In the genomic region with DNA sequence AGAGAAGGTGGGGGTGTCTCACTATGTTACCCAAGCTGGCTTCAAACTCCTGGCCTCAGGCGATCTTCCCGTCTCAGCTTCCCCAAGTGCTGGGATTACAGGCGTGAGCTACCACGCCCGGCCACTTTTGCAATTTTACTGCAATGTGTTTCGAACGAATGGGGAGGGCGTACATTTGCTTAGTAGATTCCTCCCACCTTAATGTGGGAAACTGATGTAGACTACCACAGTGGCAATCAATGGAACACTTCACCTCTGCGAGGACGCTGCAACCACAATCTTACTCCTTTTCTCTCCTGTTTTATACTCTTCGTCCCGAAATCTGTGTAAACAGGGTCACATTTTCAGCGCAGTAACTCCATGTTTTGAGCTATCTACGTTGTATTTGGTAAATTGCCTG, we compare ENCODE assay signal across 8 cellular contexts. TPM values are rescaled to one million over a fixed set of nuclear protein-coding genes. Genes with fewer than 3 reads are reported as not detected.
DNase-seq lines count a peak whose midpoint lies in the region; ATAC-seq and TF ChIP-seq lines count a peak whose summit lies in the region.
"Not testable (repeated sequence)": the region's sequence is repeated elsewhere in the genome, so short reads cannot be mapped to it uniquely, and the experiment has no call there.

No MANE protein-coding gene starts in this region.

- TF ChIP-seq CTCF in LNCaP clone FGC (IDR thresholded peaks at IDR 0.05; ENCODE audit: control insufficient read depth, extremely low read depth, insufficient read depth); esophagus muscularis mucosa (IDR thresholded peaks at IDR 0.05); right lobe of liver (IDR thresholded peaks at IDR 0.05); prostate gland (IDR thresholded peaks at IDR 0.05); upper lobe of right lung (IDR thresholded peaks at IDR 0.05): not testable (repeated sequence)

- H3K4me1 ChIP-seq in esophagus muscularis mucosa, result peaks cover 3 to 27% (median 22%) of the 10 kb centered on the region in 4 donors
- peaks cover 0 to 13% (median 2%) of the 10 kb centered on the region in 4 donors for H3K4me1 ChIP-seq in right lobe of liver
- not testable (repeated sequence) for H3K4me1 ChIP-seq in prostate gland (replicated peaks)
- peaks cover 17% of the 10 kb centered on the region for H3K4me1 ChIP-seq in upper lobe of right lung

- not testable (repeated sequence) for H3K4me1 Mint-ChIP-seq in T-helper 2 cell treated with Interferon-gamma antibody and Interleukin-4, amounts not matched to agents 5 μg/mL and 100 μg/mL, for 36 hours (ENCODE audit: low read depth); activated naive CD8-positive, alpha-beta T cell treated with anti-CD3 and anti-CD28 coated beads, Interleukin-2, amount 10 ng/mL, durations not matched to agents 7 days and 5 days

- H3K36me3 ChIP-seq in esophagus muscularis mucosa, right lobe of liver, prostate gland, upper lobe of right lung: not testable (repeated sequence)

- H3K27me3 ChIP-seq in esophagus muscularis mucosa; right lobe of liver; prostate gland (replicated peaks; ENCODE audit: insufficient read depth); upper lobe of right lung: not testable (repeated sequence)

- POLR2A ChIA-PET in activated naive CD8-positive, alpha-beta T cell treated with anti-CD3 and anti-CD28 coated beads, Interleukin-2, amount 10 ng/mL, durations not matched to agents 7 days and 5 days (lab: Charles Lee), result not testable (repeated sequence)

- TF ChIP-seq EP300 in esophagus muscularis mucosa (IDR thresholded peaks at IDR 0.05), result not testable (repeated sequence)

- peak overlapping the region; percentile 36 for H3K27ac Mint-ChIP-seq in T-helper 2 cell treated with Interferon-gamma antibody and Interleukin-4, amounts not matched to agents 5 μg/mL and 100 μg/mL, for 36 hours
- not testable (repeated sequence) for H3K27ac Mint-ChIP-seq in activated naive CD8-positive, alpha-beta T cell treated with anti-CD3 and anti-CD28 coated beads, Interleukin-2, amount 10 ng/mL, durations not matched to agents 7 days and 5 days

- H3K9me3 ChIP-seq in esophagus muscularis mucosa, right lobe of liver, prostate gland, upper lobe of right lung: not testable (repeated sequence)

- H3K4me3 ChIP-seq in LNCaP clone FGC (ENCODE audit: low read depth, low read length), result peak overlapping the region; percentile 78
- peak overlapping the region; percentile 72 to 93 (median 76) for H3K4me3 ChIP-seq in esophagus muscularis mucosa
- peak overlapping the region; percentile 62 to 71 (median 70) for H3K4me3 ChIP-seq in right lobe of liver
- H3K4me3 ChIP-seq in prostate gland, result peak overlapping the region; percentile 59 to 80
- peak overlapping the region; percentile 68 for H3K4me3 ChIP-seq in upper lobe of right lung

- H3K9me3 Mint-ChIP-seq in T-helper 2 cell treated with Interferon-gamma antibody and Interleukin-4, amounts not matched to agents 5 μg/mL and 100 μg/mL, for 36 hours; activated naive CD8-positive, alpha-beta T cell treated with anti-CD3 and anti-CD28 coated beads, Interleukin-2, amount 10 ng/mL, durations not matched to agents 7 days and 5 days: not testable (repeated sequence)

- not testable (repeated sequence) for H3K36me3 Mint-ChIP-seq in T-helper 2 cell treated with Interferon-gamma antibody and Interleukin-4, amounts not matched to agents 5 μg/mL and 100 μg/mL, for 36 hours (ENCODE audit: low read depth); activated naive CD8-positive, alpha-beta T cell treated with anti-CD3 and anti-CD28 coated beads, Interleukin-2, amount 10 ng/mL, durations not matched to agents 7 days and 5 days

- H3K4me3 Mint-ChIP-seq in T-helper 2 cell treated with Interferon-gamma antibody and Interleukin-4, amounts not matched to agents 5 μg/mL and 100 μg/mL, for 36 hours, result peak overlapping the region; percentile 59
- H3K4me3 Mint-ChIP-seq in activated naive CD8-positive, alpha-beta T cell treated with anti-CD3 and anti-CD28 coated beads, Interleukin-2, amount 10 ng/mL, durations not matched to agents 7 days and 5 days, result peak overlapping the region; percentile 70

- 46% methylated on average over 10 of the region's 14 CpGs for WGBS in esophagus muscularis mucosa
- 36% methylated on average over 8 of the region's 14 CpGs for WGBS in right lobe of liver (ENCODE audit: insufficient coverage, low coverage, low lambda C conversion rate, missing lambda C conversion rate)
- WGBS in prostate gland, result 15% methylated on average over 14 of the region's 14 CpGs

- TF ChIP-seq POLR2A in esophagus muscularis mucosa (IDR thresholded peaks at IDR 0.05; ENCODE audit: low read depth); right lobe of liver (IDR thresholded peaks at IDR 0.05); prostate gland (IDR thresholded peaks at IDR 0.05): not testable (repeated sequence)

- ATAC-seq in activated naive CD8-positive, alpha-beta T cell treated with anti-CD3 and anti-CD28 coated beads, Interleukin-2, amount 10 ng/mL, durations not matched to agents 7 days and 5 days (ENCODE audit: low read depth); upper lobe of right lung: not testable (repeated sequence)
- peak in 2 of 4 donors; percentile 10 to 25 for ATAC-seq in right lobe of liver

- H3K27ac ChIP-seq in esophagus muscularis mucosa (replicated peaks in 1 of 4), result peak overlapping the region in 3 of 4 donors; percentile 89 to 93 (median 89)
- peak overlapping the region in 1 of 3 donors; percentile 82 for H3K27ac ChIP-seq in right lobe of liver
- not testable (repeated sequence) for H3K27ac ChIP-seq in prostate gland, upper lobe of right lung

- peak; percentile 4 for DNase-seq in ELF-1 (ENCODE audit: low read depth, low spot score)
- DNase-seq in LNCaP clone FGC (ENCODE audit: low read depth); T-helper 2 cell treated with Interferon-gamma antibody and Interleukin-4, amounts not matched to agents 5 μg/mL and 100 μg/mL, for 36 hours (ENCODE audit: low spot score); activated naive CD8-positive, alpha-beta T cell treated with anti-CD3 and anti-CD28 coated beads, Interleukin-2, amount 10 ng/mL, durations not matched to agents 7 days and 5 days; esophagus muscularis mucosa (ENCODE audit: extremely low spot score); right lobe of liver; prostate gland (ENCODE audit: low spot score); upper lobe of right lung: not testable (repeated sequence)

- intact Hi-C loops in esophagus muscularis mucosa (cut with DNase I); right lobe of liver (cut with DNase I); prostate gland (cut with DNase I); upper lobe of right lung (cut with DNase I): not testable (repeated sequence)

- not testable (repeated sequence) for H3K27me3 Mint-ChIP-seq in T-helper 2 cell treated with Interferon-gamma antibody and Interleukin-4, amounts not matched to agents 5 μg/mL and 100 μg/mL, for 36 hours (ENCODE audit: low read depth); activated naive CD8-positive, alpha-beta T cell treated with anti-CD3 and anti-CD28 coated beads, Interleukin-2, amount 10 ng/mL, durations not matched to agents 7 days and 5 days

RNA-seq across cellular contexts. Expression of a gene that starts 47.4 kb away (rescaled TPM):
- 10 to 100 TPM; 22.7 to 26.1 TPM for total RNA-seq in activated naive CD8-positive, alpha-beta T cell treated with anti-CD3 and anti-CD28 coated beads, Interleukin-2, amount 10 ng/mL, durations not matched to agents 7 days and 5 days
- total RNA-seq in esophagus muscularis mucosa, result 10 to 100 TPM; 19.1 to 31.8 (median 27.4) TPM
- 10 to 100 TPM in 1 of 6 experiments, 1 to 10 TPM in 5; 6.5 to 10.1 (median 8.3) TPM for total RNA-seq in right lobe of liver
- total RNA-seq in prostate gland, result 10 to 100 TPM; 17.2 to 50.4 TPM
- 20.3 TPM for total RNA-seq in upper lobe of right lung
